Comparison of ENCODE assay signal across 17 cellular contexts in genomic region chr9:134208981-134209725, GRCh38. TPM values are rescaled to one million over a fixed set of nuclear protein-coding genes. Genes with fewer than 3 reads are reported as not detected.
"Had no signal": no experiment of that assay in that cellular context is flagged by ENCODE, and none has a peak within 500 bp of the region (broad histone marks: within the 10 kb centered on the region; RNA-seq: fewer than 3 reads in every experiment).

No MANE protein-coding gene starts in this region.

- ATAC-seq: activated naive CD8-positive, alpha-beta T cell treated with anti-CD3 and anti-CD28 coated beads, Interleukin-2, amount 50 U/mL, for 24 hours; naive thymus-derived CD4-positive, alpha-beta T cell; stimulated activated effector memory CD8-positive, alpha-beta T cell treated with anti-CD3 and anti-CD28 coated beads, Interleukin-12 subunit alpha, Interleukin-12 subunit beta, amount 100 ng/mL, for 72 hours had no signal

- H2AFZ ChIP-seq: hepatocyte had no signal

- H3K79me2 ChIP-seq: hepatocyte had no signal

- H3K27ac ChIP-seq: epithelial cell of prostate, hepatocyte, SJCRH30, tibial artery had no signal

- DNase-seq: activated CD4-positive, alpha-beta memory T cell treated with anti-CD3 and anti-CD28 coated beads for 36 hours; activated CD4-positive, CD25-positive, alpha-beta regulatory T cell treated with anti-CD3 and anti-CD28 coated beads, Interleukin-2, amount 50 U/mL, for 72 hours; activated naive CD4-positive, alpha-beta T cell; activated naive CD8-positive, alpha-beta T cell treated with anti-CD3 and anti-CD28 coated beads, Interleukin-2, amount 50 U/mL, for 24 hours; central memory CD4-positive, alpha-beta T cell; cortex of kidney; effector CD8-positive, alpha-beta T cell; kidney glomerular epithelial cell; naive thymus-derived CD4-positive, alpha-beta T cell; SJCRH30; tibial artery had no signal

- H3K36me3 ChIP-seq: SJCRH30, tibial artery had no signal

- H3K4me2 ChIP-seq: hepatocyte, smooth muscle cell had no signal

- H3K27me3 ChIP-seq: hepatocyte, SJCRH30 had no signal

- H3K4me3 ChIP-seq: hepatocyte, SJCRH30, smooth muscle cell, tibial artery had no signal

RNA-seq across cellular contexts. Expression of gene RNU6ATAC, which starts 44.8 kb away (rescaled TPM):
- total RNA-seq: hepatocyte, lung microvascular endothelial cell, mononuclear cell, SJCRH30, smooth muscle cell had no signal
- polyA plus RNA-seq: hepatocyte; naive thymus-derived CD4-positive, alpha-beta T cell; smooth muscle cell had no signal
